ENCODE assay signal across 17 cellular contexts in the genomic region with DNA sequence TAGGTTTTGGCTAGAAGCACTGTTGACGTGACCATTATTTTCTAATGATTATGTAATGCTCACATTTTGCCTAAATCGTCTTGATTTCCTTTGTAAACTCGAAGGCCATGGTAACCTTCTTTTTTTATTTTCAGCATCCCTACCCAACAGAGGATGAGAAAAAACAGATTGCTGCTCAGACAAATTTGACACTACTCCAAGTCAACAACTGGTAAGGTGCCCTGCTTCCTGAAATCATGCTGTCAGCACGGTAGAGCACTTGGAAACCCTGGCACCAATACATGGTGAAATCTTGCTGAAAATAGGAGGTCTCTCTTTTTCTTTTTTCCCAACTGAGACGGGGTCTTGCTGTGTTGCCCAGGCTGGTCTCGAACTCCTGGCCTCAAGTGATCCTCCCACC. TPM values are rescaled to one million over a fixed set of nuclear protein-coding genes. Genes with fewer than 3 reads are reported as not detected.
DNase-seq lines count a peak whose midpoint lies in the region; ATAC-seq and TF ChIP-seq lines count a peak whose summit lies in the region.
"Had no signal": no experiment of that assay in that cellular context is flagged by ENCODE, and none has a peak within 500 bp of the region (broad histone marks: within the 10 kb centered on the region; RNA-seq: fewer than 3 reads in every experiment).

No MANE protein-coding gene starts in this region.

- peak; percentile 58 for ATAC-seq in Right ventricle myocardium superior (ENCODE audit: poor library complexity)
- no peak for ATAC-seq in Right ventricle myocardium inferior
- ATAC-seq in HG02840 (IDR thresholded peaks at IDR 0.05; ENCODE audit: low FRiP score, unreplicated experiment): no peak
- ATAC-seq in HG02981 (IDR thresholded peaks at IDR 0.05; ENCODE audit: unreplicated experiment): no peak
- no peak for ATAC-seq in HG03457 (IDR thresholded peaks at IDR 0.05; ENCODE audit: unreplicated experiment)
- ATAC-seq: PC-3 had no signal

- DNase-seq in Right ventricle myocardium superior (no peak), Right ventricle myocardium inferior (ENCODE audit: missing footprints) (no peak), SK-N-MC (ENCODE audit: low read depth, low spot score) (no peak), fibroblast of the aortic adventitia (ENCODE audit: low read depth) (peak; percentile 4), NCI-H524 (lab: John Stamatoyannopoulos, UW) (no peak)
- DNase-seq: DMS79, H7, KG1, NCI-H1417, NCI-H187 treated with DMSO at 0.1 percent for 48 hours, NCI-H345, NCI-H526, PC-3 had no signal

- no peak overlapping the region for H3K4me3 ChIP-seq in SK-N-MC
- H3K4me3 ChIP-seq in fibroblast of the aortic adventitia (ENCODE audit: low read depth, low read length): no peak overlapping the region

- intact Hi-C loops in Right ventricle myocardium superior (cut with DNase I) (no loop called here), Right ventricle myocardium inferior (cut with DNase I) (no loop called here)

- peak overlapping the region; percentile 91 for H3K27ac ChIP-seq in SK-N-MC
- H3K27ac ChIP-seq: 22Rv1 had no signal

- no peaks in the 10 kb centered on the region for H3K9me3 ChIP-seq in SK-N-MC (ENCODE audit: low read depth, low read length)

- no peak for TF ChIP-seq CTCF in fibroblast of the aortic adventitia (IDR thresholded peaks at IDR 0.05; ENCODE audit: insufficient read depth, low read length)

- H3K9ac ChIP-seq in SK-N-MC (ENCODE audit: insufficient read length): no peak overlapping the region

- H3K36me3 ChIP-seq in SK-N-MC (ENCODE audit: insufficient read depth, low read length): peaks cover 56% of the 10 kb centered on the region

RNA-seq across cellular contexts. Expression of a gene that starts 50.4 kb away (rescaled TPM):
- 6.7 TPM for total RNA-seq in Right ventricle myocardium superior
- total RNA-seq in Right ventricle myocardium inferior: 9.7 TPM
- 11.2 and 12.7 TPM in 2 replicates for total RNA-seq in fibroblast of the aortic adventitia (ENCODE audit: low replicate concordance)

RNA-seq across cellular contexts. Expression of a gene that starts 50.9 kb away (rescaled TPM):
- total RNA-seq in Right ventricle myocardium superior (6.2 TPM), Right ventricle myocardium inferior (5.5 TPM), fibroblast of the aortic adventitia (ENCODE audit: low replicate concordance) (63.3 and 87.1 TPM in 2 replicates)
